In genomic region chr1:160193091-160193819, GRCh38 we compare ENCODE assay signal across 1 cellular context.
TF ChIP-seq lines count a peak whose summit lies in the region.

No MANE protein-coding gene starts in this region.

TF ChIP-seq in SK-N-SH, 30 proteins besides CTCF, POLR2A, EP300 and RAD21 (continued from another document):
- TF ChIP-seq ELF1 (IDR thresholded peaks at IDR 0.05) (no peak), SIN3A (IDR thresholded peaks at IDR 0.05; ENCODE audit: borderline replicate concordance, low read depth, low read length) (0 out of 2 replicates have a peak, but pooled peaks have one; percentile 36), FOXM1 (IDR thresholded peaks at IDR 0.05; ENCODE audit: low read depth) (no peak), RCOR1 (IDR thresholded peaks at IDR 0.05; ENCODE audit: low read length) (no peak; the same call in 1 of the 2 replicates), NRF1 (IDR thresholded peaks at IDR 0.05; ENCODE audit: low read depth, low read length) (0 out of 2 replicates have a peak, but pooled peaks have one; percentile 6), CHD2 (IDR thresholded peaks at IDR 0.05; ENCODE audit: low read length, partially characterized antibody) (peak; percentile 96), RFX5 (IDR thresholded peaks at IDR 0.05; ENCODE audit: low read length) (peak; percentile 52; the same call in 1 of the 2 replicates), EZH2phosphoT487 (IDR thresholded peaks at IDR 0.05; ENCODE audit: borderline replicate concordance, low read depth) (no peak)
- TF ChIP-seq, protein P1, sequence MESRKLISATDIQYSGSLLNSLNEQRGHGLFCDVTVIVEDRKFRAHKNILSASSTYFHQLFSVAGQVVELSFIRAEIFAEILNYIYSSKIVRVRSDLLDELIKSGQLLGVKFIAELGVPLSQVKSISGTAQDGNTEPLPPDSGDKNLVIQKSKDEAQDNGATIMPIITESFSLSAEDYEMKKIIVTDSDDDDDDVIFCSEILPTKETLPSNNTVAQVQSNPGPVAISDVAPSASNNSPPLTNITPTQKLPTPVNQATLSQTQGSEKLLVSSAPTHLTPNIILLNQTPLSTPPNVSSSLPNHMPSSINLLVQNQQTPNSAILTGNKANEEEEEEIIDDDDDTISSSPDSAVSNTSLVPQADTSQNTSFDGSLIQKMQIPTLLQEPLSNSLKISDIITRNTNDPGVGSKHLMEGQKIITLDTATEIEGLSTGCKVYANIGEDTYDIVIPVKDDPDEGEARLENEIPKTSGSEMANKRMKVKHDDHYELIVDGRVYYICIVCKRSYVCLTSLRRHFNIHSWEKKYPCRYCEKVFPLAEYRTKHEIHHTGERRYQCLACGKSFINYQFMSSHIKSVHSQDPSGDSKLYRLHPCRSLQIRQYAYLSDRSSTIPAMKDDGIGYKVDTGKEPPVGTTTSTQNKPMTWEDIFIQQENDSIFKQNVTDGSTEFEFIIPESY (IDR thresholded peaks at IDR 0.05; ENCODE audit: borderline replicate concordance, low read depth), result no peak
- TF ChIP-seq, protein P2, sequence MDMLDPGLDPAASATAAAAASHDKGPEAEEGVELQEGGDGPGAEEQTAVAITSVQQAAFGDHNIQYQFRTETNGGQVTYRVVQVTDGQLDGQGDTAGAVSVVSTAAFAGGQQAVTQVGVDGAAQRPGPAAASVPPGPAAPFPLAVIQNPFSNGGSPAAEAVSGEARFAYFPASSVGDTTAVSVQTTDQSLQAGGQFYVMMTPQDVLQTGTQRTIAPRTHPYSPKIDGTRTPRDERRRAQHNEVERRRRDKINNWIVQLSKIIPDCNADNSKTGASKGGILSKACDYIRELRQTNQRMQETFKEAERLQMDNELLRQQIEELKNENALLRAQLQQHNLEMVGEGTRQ (IDR thresholded peaks at IDR 0.05; ENCODE audit: borderline replicate concordance, low read depth, low read length), result no peak; the same call in 1 of the 2 replicates
TF ChIP-seq in SK-N-SH: peak in this region for 6.
